ENCODE assay signal across 13 cellular contexts in genomic region chr5:53091304-53091703, GRCh38. TPM values are rescaled to one million over a fixed set of nuclear protein-coding genes. Genes with fewer than 3 reads are reported as not detected.
DNase-seq lines count a peak whose midpoint lies in the region; ATAC-seq, FAIRE-seq and TF ChIP-seq lines count a peak whose summit lies in the region.
"Had no signal": no experiment of that assay in that cellular context is flagged by ENCODE, and none has a peak within 500 bp of the region (broad histone marks: within the 10 kb centered on the region; RNA-seq: fewer than 3 reads in every experiment).

No MANE protein-coding gene starts in this region.

- peaks cover 9 to 37% (median 27%) of the 10 kb centered on the region in 4 donors for H3K4me1 ChIP-seq in esophagus muscularis mucosa

- no peak overlapping the region for H3K4me3 ChIP-seq in esophagus muscularis mucosa
- H3K4me3 ChIP-seq: heart left ventricle, lung had no signal

- no peak for FAIRE-seq in RCC 7860 (lab: Jason Lieb, UNC)

- no peaks in the 10 kb centered on the region for H3K27me3 ChIP-seq in esophagus muscularis mucosa
- H3K27me3 ChIP-seq: heart left ventricle had no signal

- intact Hi-C loops in esophagus muscularis mucosa (cut with DNase I): loop anchor here (10.0 kb wide), 1 partner anchor 57 kb away; no protein-coding TSS in a partner anchor

- H3K9me3 ChIP-seq in esophagus muscularis mucosa: no peaks in the 10 kb centered on the region
- H3K9me3 ChIP-seq: heart left ventricle had no signal

- TF ChIP-seq EP300 in esophagus muscularis mucosa (IDR thresholded peaks at IDR 0.05): no peak

- no peak for TF ChIP-seq POLR2A in esophagus muscularis mucosa (IDR thresholded peaks at IDR 0.05; ENCODE audit: low read depth)

- no peak for ATAC-seq in HG02642 (IDR thresholded peaks at IDR 0.05; ENCODE audit: poor library complexity, unreplicated experiment)
- ATAC-seq: activated CD4-positive, CD25-positive, alpha-beta regulatory T cell treated with anti-CD3 and anti-CD28 coated beads, Interleukin-2, amount 50 U/mL, for 24 hours; right cardiac atrium had no signal

- peak in 1 of 3 experiments; percentile 7 for TF ChIP-seq CTCF in esophagus muscularis mucosa (IDR thresholded peaks at IDR 0.05)

- H3K27ac ChIP-seq in esophagus muscularis mucosa (replicated peaks in 1 of 4): peak overlapping the region; percentile 1 to 18 (median 16)
- H3K27ac ChIP-seq: heart left ventricle had no signal

- DNase-seq in GM03348 (ENCODE audit: low spot score) (peak; percentile 55), RCC 7860 (ENCODE audit: low spot score) (peak; percentile 42), esophagus muscularis mucosa (ENCODE audit: extremely low spot score) (no peak), renal cortical epithelial cell (ENCODE audit: low read depth) (peak; percentile 77), retina (no peak), cerebellar cortex (ENCODE audit: low spot score) (no peak)
- DNase-seq: heart left ventricle, NCI-H1417, NCI-H82, right cardiac atrium had no signal

- WGBS in esophagus muscularis mucosa: 87% methylated on average over 2 of the region's 2 CpGs

- peaks cover 0 to 6% (median 0%) of the 10 kb centered on the region in 4 donors for H3K36me3 ChIP-seq in esophagus muscularis mucosa

RNA-seq across cellular contexts. Expression of gene MOCS2, which starts 18.3 kb away (rescaled TPM):
- total RNA-seq in esophagus muscularis mucosa: 100 to 1,000 TPM in 1 of 4 donors, 10 to 100 TPM in 3; 68.1 to 122 (median 85.2) TPM
- 38.6 and 46.7 TPM in 2 replicates for total RNA-seq in renal cortical epithelial cell

Comparison
In these comparisons a context has a peak if more than half of its experiments do, and no peak if none do; other contexts are left out.
1. DNase-seq: peak in GM03348 (single experiment), RCC 7860 (single experiment) and renal cortical epithelial cell (single experiment); none in esophagus muscularis mucosa (single experiment), retina (single experiment) and cerebellar cortex (single experiment).